Comparison of ENCODE assay signal across 1 cellular context in the genomic region with DNA sequence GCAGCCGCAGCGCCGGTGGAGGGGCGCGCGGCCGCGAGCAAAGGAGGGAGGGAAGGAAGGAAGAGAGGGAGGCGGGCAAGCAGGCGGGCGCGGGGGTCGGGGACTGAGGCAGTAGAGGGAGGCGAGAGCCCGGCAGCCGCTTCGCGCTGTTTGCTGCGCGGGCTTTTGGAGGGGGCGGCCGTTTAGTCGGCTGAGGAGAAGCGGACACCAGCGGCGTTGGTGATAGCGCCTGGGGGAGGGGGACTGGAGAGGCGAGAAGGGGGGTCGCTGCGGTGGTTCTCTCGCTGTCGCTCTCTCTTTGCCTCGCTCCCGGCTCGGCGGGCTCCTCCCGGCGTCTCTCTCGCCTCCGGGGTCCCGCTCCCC.
TF ChIP-seq lines count a peak whose summit lies in the region.

Gene HS2ST1 (plus strand): TSS at position 1 of the 363 bp plus-strand sequence.

TF ChIP-seq in HepG2, 621 proteins besides CTCF, POLR2A, EP300 and RAD21 (continued from another document and continues in another):
- TF ChIP-seq PATZ1 (CRISPR knock-in tag; IDR thresholded peaks at IDR 0.05), result 0 out of 2 replicates have a peak, but pooled peaks have one; percentile 14
- no peak for TF ChIP-seq ZNF782 (CRISPR knock-in tag; IDR thresholded peaks at IDR 0.05; ENCODE audit: borderline replicate concordance)
- TF ChIP-seq ZNF280B (CRISPR knock-in tag; IDR thresholded peaks at IDR 0.05; ENCODE audit: borderline replicate concordance), result no peak
- TF ChIP-seq, protein P1, sequence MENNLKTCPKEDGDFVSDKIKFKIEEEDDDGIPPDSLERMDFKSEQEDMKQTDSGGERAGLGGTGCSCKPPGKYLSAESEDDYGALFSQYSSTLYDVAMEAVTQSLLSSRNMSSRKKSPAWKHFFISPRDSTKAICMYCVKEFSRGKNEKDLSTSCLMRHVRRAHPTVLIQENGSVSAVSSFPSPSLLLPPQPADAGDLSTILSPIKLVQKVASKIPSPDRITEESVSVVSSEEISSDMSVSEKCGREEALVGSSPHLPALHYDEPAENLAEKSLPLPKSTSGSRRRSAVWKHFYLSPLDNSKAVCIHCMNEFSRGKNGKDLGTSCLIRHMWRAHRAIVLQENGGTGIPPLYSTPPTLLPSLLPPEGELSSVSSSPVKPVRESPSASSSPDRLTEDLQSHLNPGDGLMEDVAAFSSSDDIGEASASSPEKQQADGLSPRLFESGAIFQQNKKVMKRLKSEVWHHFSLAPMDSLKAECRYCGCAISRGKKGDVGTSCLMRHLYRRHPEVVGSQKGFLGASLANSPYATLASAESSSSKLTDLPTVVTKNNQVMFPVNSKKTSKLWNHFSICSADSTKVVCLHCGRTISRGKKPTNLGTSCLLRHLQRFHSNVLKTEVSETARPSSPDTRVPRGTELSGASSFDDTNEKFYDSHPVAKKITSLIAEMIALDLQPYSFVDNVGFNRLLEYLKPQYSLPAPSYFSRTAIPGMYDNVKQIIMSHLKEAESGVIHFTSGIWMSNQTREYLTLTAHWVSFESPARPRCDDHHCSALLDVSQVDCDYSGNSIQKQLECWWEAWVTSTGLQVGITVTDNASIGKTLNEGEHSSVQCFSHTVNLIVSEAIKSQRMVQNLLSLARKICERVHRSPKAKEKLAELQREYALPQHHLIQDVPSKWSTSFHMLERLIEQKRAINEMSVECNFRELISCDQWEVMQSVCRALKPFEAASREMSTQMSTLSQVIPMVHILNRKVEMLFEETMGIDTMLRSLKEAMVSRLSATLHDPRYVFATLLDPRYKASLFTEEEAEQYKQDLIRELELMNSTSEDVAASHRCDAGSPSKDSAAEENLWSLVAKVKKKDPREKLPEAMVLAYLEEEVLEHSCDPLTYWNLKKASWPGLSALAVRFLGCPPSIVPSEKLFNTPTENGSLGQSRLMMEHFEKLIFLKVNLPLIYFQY (CRISPR knock-in tag; IDR thresholded peaks at IDR 0.05; ENCODE audit: borderline replicate concordance), result no peak
- no peak for TF ChIP-seq KLF16 (CRISPR knock-in tag; IDR thresholded peaks at IDR 0.05)
- no peak for TF ChIP-seq FOXA3 (CRISPR knock-in tag; IDR thresholded peaks at IDR 0.05)
- peak; percentile 67; the same call in 1 of the 2 replicates for TF ChIP-seq SP5 (CRISPR knock-in tag; IDR thresholded peaks at IDR 0.05; ENCODE audit: borderline replicate concordance, low read depth)
- TF ChIP-seq GLI4 (CRISPR knock-in tag; IDR thresholded peaks at IDR 0.05; ENCODE audit: borderline replicate concordance), result no peak
- TF ChIP-seq TP53 (CRISPR knock-in tag; conservative IDR thresholded peaks at IDR 0.05), result no peak
- no peak for TF ChIP-seq U2AF1 (optimal IDR thresholded peaks at IDR 0.05; ENCODE audit: low read depth, low read length)
- no peak for TF ChIP-seq JUNB (CRISPR knock-in tag; IDR thresholded peaks at IDR 0.05; ENCODE audit: borderline replicate concordance)
- TF ChIP-seq E2F2 (CRISPR knock-in tag; IDR thresholded peaks at IDR 0.05; ENCODE audit: borderline replicate concordance), result no peak
- no peak for TF ChIP-seq FIP1L1 (IDR thresholded peaks at IDR 0.05; ENCODE audit: borderline replicate concordance, insufficient read depth, low read depth, low read length)
- TF ChIP-seq, protein P2, sequence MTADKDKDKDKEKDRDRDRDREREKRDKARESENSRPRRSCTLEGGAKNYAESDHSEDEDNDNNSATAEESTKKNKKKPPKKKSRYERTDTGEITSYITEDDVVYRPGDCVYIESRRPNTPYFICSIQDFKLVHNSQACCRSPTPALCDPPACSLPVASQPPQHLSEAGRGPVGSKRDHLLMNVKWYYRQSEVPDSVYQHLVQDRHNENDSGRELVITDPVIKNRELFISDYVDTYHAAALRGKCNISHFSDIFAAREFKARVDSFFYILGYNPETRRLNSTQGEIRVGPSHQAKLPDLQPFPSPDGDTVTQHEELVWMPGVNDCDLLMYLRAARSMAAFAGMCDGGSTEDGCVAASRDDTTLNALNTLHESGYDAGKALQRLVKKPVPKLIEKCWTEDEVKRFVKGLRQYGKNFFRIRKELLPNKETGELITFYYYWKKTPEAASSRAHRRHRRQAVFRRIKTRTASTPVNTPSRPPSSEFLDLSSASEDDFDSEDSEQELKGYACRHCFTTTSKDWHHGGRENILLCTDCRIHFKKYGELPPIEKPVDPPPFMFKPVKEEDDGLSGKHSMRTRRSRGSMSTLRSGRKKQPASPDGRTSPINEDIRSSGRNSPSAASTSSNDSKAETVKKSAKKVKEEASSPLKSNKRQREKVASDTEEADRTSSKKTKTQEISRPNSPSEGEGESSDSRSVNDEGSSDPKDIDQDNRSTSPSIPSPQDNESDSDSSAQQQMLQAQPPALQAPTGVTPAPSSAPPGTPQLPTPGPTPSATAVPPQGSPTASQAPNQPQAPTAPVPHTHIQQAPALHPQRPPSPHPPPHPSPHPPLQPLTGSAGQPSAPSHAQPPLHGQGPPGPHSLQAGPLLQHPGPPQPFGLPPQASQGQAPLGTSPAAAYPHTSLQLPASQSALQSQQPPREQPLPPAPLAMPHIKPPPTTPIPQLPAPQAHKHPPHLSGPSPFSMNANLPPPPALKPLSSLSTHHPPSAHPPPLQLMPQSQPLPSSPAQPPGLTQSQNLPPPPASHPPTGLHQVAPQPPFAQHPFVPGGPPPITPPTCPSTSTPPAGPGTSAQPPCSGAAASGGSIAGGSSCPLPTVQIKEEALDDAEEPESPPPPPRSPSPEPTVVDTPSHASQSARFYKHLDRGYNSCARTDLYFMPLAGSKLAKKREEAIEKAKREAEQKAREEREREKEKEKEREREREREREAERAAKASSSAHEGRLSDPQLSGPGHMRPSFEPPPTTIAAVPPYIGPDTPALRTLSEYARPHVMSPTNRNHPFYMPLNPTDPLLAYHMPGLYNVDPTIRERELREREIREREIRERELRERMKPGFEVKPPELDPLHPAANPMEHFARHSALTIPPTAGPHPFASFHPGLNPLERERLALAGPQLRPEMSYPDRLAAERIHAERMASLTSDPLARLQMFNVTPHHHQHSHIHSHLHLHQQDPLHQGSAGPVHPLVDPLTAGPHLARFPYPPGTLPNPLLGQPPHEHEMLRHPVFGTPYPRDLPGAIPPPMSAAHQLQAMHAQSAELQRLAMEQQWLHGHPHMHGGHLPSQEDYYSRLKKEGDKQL (CRISPR knock-in tag; IDR thresholded peaks at IDR 0.05; ENCODE audit: low read depth), result no peak
- TF ChIP-seq TFDP2 (CRISPR knock-in tag; IDR thresholded peaks at IDR 0.05), result peak; percentile 31; the same call in 1 of the 2 replicates
- TF ChIP-seq ZNF260 (CRISPR knock-in tag; IDR thresholded peaks at IDR 0.05; ENCODE audit: borderline replicate concordance, low read depth), result no peak
- TF ChIP-seq MED1 (CRISPR knock-in tag; IDR thresholded peaks at IDR 0.05), result 0 out of 2 replicates have a peak, but pooled peaks have one; percentile 5
- TF ChIP-seq ZNF83 (CRISPR knock-in tag; IDR thresholded peaks at IDR 0.05; ENCODE audit: borderline replicate concordance), result no peak
- no peak for TF ChIP-seq ZNF337 (CRISPR knock-in tag; IDR thresholded peaks at IDR 0.05; ENCODE audit: borderline replicate concordance, low read depth)
- no peak for TF ChIP-seq ZNF713 (CRISPR knock-in tag; IDR thresholded peaks at IDR 0.05)
- TF ChIP-seq NR3C1 (CRISPR knock-in tag; IDR thresholded peaks at IDR 0.05), result no peak
- no peak; the same call in 1 of the 2 replicates for TF ChIP-seq ZNF547 (CRISPR knock-in tag; IDR thresholded peaks at IDR 0.05)
- TF ChIP-seq ZNF749 (CRISPR knock-in tag; IDR thresholded peaks at IDR 0.05; ENCODE audit: borderline replicate concordance), result no peak
- TF ChIP-seq ZBTB7B (CRISPR knock-in tag; IDR thresholded peaks at IDR 0.05), result no peak; the same call in 1 of the 2 replicates
- TF ChIP-seq ZNF773 (CRISPR knock-in tag; IDR thresholded peaks at IDR 0.05; ENCODE audit: borderline replicate concordance), result no peak
- no peak for TF ChIP-seq RAD51 (IDR thresholded peaks at IDR 0.05; ENCODE audit: borderline replicate concordance)
- TF ChIP-seq ZBTB7A (CRISPR knock-in tag; IDR thresholded peaks at IDR 0.05), result no peak
- no peak for TF ChIP-seq ZBTB44 (CRISPR knock-in tag; IDR thresholded peaks at IDR 0.05)
- 0 out of 2 replicates have a peak, but pooled peaks have one; percentile 35 for TF ChIP-seq ZNF792 (CRISPR knock-in tag; IDR thresholded peaks at IDR 0.05)
- TF ChIP-seq U2AF2 (IDR thresholded peaks at IDR 0.05; ENCODE audit: low read depth, low read length), result no peak
- TF ChIP-seq ZNF605 (CRISPR knock-in tag; IDR thresholded peaks at IDR 0.05), result no peak
- no peak for TF ChIP-seq ZNF24 (IDR thresholded peaks at IDR 0.05)
- TF ChIP-seq CERS6 (CRISPR knock-in tag; IDR thresholded peaks at IDR 0.05), result no peak
- no peak for TF ChIP-seq CEBPG (CRISPR knock-in tag; IDR thresholded peaks at IDR 0.05)
- no peak for TF ChIP-seq ZNF775 (CRISPR knock-in tag; IDR thresholded peaks at IDR 0.05; ENCODE audit: borderline replicate concordance)
- no peak for TF ChIP-seq ARNT (IDR thresholded peaks at IDR 0.05)
- TF ChIP-seq ZSCAN9 (CRISPR knock-in tag; IDR thresholded peaks at IDR 0.05; ENCODE audit: borderline replicate concordance), result no peak
- no peak for TF ChIP-seq ZBTB1 (CRISPR knock-in tag; IDR thresholded peaks at IDR 0.05; ENCODE audit: borderline replicate concordance)
- no peak for TF ChIP-seq MYPOP (CRISPR knock-in tag; IDR thresholded peaks at IDR 0.05)
- no peak for TF ChIP-seq BHLHE40 (IDR thresholded peaks at IDR 0.05; ENCODE audit: low read length)
- TF ChIP-seq, protein P3, sequence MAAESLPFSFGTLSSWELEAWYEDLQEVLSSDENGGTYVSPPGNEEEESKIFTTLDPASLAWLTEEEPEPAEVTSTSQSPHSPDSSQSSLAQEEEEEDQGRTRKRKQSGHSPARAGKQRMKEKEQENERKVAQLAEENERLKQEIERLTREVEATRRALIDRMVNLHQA (CRISPR knock-in tag; IDR thresholded peaks at IDR 0.05), result no peak
- TF ChIP-seq ZNF672 (CRISPR knock-in tag; IDR thresholded peaks at IDR 0.05), result no peak
